In the genomic region with DNA sequence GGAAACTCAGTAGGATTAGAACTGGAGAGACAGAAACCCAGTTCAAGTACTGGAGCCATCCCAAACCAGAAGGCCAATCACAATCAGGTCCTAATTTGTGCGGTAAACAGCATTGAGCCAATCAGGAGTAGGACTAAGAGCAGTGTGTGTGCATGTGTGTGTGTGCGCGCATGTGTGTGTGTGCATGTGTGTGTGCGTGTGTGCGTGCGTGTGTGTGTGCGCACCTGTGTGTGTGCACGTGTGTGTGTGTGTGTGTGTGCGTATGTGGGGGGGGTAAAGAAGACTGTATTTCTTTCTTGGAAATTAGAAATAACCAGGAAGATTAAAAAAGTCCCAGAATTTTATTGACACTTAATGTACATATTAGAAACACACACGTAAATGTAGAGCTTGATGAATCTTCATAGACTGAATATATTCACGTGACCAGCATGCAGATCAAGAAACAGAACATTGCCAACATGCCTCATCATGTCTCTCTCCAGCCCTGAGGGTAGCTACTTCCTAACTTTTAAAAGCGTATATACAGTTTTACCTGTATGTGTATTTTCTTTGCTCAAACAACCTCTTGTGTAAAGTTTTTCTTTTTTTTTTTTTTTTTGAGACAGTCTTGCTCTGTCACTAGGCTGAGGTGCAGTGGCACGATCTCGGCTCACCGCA, we compare ENCODE assay signal across 28 cellular contexts. TPM values are rescaled to one million over a fixed set of nuclear protein-coding genes. Genes with fewer than 3 reads are reported as not detected.
"Had no signal": no experiment of that assay in that cellular context is flagged by ENCODE, and none has a peak within 500 bp of the region (broad histone marks: within the 10 kb centered on the region; RNA-seq: fewer than 3 reads in every experiment).

No MANE protein-coding gene starts in this region.

- H3K4me1 ChIP-seq: foreskin keratinocyte, spleen, tibial nerve, upper lobe of right lung, uterus had no signal

- H3K4me3 ChIP-seq: dorsolateral prefrontal cortex, esophagus muscularis mucosa, skin epidermis, spleen, thoracic aorta, tibial nerve, upper lobe of right lung, uterus had no signal

- H3K27me3 ChIP-seq: dorsolateral prefrontal cortex, esophagus muscularis mucosa, foreskin keratinocyte, tibial nerve, upper lobe of right lung, uterus had no signal

- H3K27ac ChIP-seq: epithelial cell of prostate, esophagus muscularis mucosa, foreskin keratinocyte, skin epidermis, spleen, thoracic aorta, tibial nerve, upper lobe of right lung had no signal

- H3K36me3 ChIP-seq: esophagus muscularis mucosa, spleen, thoracic aorta, tibial nerve, upper lobe of right lung, uterus had no signal

- H3K9me3 ChIP-seq: esophagus muscularis mucosa, spleen, thoracic aorta, tibial nerve, upper lobe of right lung, uterus had no signal

- DNase-seq: central memory CD4-positive, alpha-beta T cell; effector CD4-positive, alpha-beta T cell; glutamatergic neuron; mesendoderm; midbrain; naive thymus-derived CD8-positive, alpha-beta T cell; nephron progenitor cell; nucleus accumbens; spleen; stimulated activated CD4-positive, alpha-beta T cell treated with anti-CD3 and anti-CD28 coated beads, Interleukin-4, amount 100 ng/mL, for 4 hours; stimulated activated naive B cell treated with anti-CD40 and anti-IgM and Interleukin-4, amounts not matched to agents 10 μg/mL and 1 μg/mL and 100 μg/mL, for 72 hours; upper lobe of right lung had no signal

- FAIRE-seq: colon, keratinocyte had no signal

- ATAC-seq: foreskin keratinocyte; naive thymus-derived CD8-positive, alpha-beta T cell; stimulated activated naive B cell treated with anti-CD40 and anti-IgM and Interleukin-4, amounts not matched to agents 10 μg/mL and 1 μg/mL and 100 μg/mL, for 72 hours; upper lobe of right lung had no signal

RNA-seq across cellular contexts. Expression of gene DHRS7C, which starts 0.9 kb away (rescaled TPM):
- total RNA-seq: cerebellum; esophagus muscularis mucosa; fibroblast of lung; foreskin keratinocyte; lower leg skin; lung microvascular endothelial cell; mucosa of gallbladder; naive thymus-derived CD8-positive, alpha-beta T cell; osteocyte; spleen; thoracic aorta; tibial nerve; upper lobe of right lung; uterus had no signal
- polyA plus RNA-seq: fibroblast of lung; foreskin keratinocyte; keratinocyte; naive thymus-derived CD8-positive, alpha-beta T cell had no signal

RNA-seq across cellular contexts. Expression of gene GSG1L2, which starts 29.6 kb away (rescaled TPM):
- total RNA-seq: cerebellum; esophagus muscularis mucosa; fibroblast of lung; foreskin keratinocyte; lower leg skin; lung microvascular endothelial cell; mucosa of gallbladder; naive thymus-derived CD8-positive, alpha-beta T cell; osteocyte; spleen; thoracic aorta; tibial nerve; upper lobe of right lung; uterus had no signal
- polyA plus RNA-seq: fibroblast of lung; foreskin keratinocyte; keratinocyte; naive thymus-derived CD8-positive, alpha-beta T cell; spleen had no signal

RNA-seq across cellular contexts. Expression of gene GLP2R, which starts 33.4 kb away (rescaled TPM):
- total RNA-seq: fibroblast of lung; foreskin keratinocyte; naive thymus-derived CD8-positive, alpha-beta T cell had no signal
- polyA plus RNA-seq: fibroblast of lung; foreskin keratinocyte; keratinocyte; naive thymus-derived CD8-positive, alpha-beta T cell had no signal
